ENCODE assay signal across 12 cellular contexts in genomic region chr17:72580321-72581127, GRCh38.
A peak's percentile ranks its signal among the peaks of the same experiment; 100 is the strongest.
DNase-seq lines count a peak whose midpoint lies in the region; ATAC-seq, FAIRE-seq and TF ChIP-seq lines count a peak whose summit lies in the region.
"Had no signal": no experiment of that assay in that cellular context is flagged by ENCODE, and none has a peak within 500 bp of the region (broad histone marks: within the 10 kb centered on the region; RNA-seq: fewer than 3 reads in every experiment).

No MANE protein-coding gene starts in this region.

- H3K4me3 ChIP-seq in pancreas, result no peak overlapping the region
- H3K4me3 ChIP-seq: K562 had no signal

- intact Hi-C loops in pancreas (cut with DNase I), result no loop called here

- no peaks in the 10 kb centered on the region for H3K36me3 ChIP-seq in pancreas

- H3K4me1 ChIP-seq in pancreas, result peaks cover 11 to 19% (median 11%) of the 10 kb centered on the region in 3 donors

- ATAC-seq in pancreas (peak; percentile 96 to 98 (median 98)), HG03175 (IDR thresholded peaks at IDR 0.05; ENCODE audit: unreplicated experiment) (no peak), HG03354 (IDR thresholded peaks at IDR 0.05; ENCODE audit: poor library complexity, severe bottlenecking, unreplicated experiment) (no peak)
- ATAC-seq: activated CD8-positive, alpha-beta T cell treated with anti-CD3 and anti-CD28 coated beads, Interleukin-2, amount 10 ng/mL, durations not matched to agents 7 days and 5 days; K562 had no signal

- H3K9me3 ChIP-seq in pancreas, result no peaks in the 10 kb centered on the region

- peak overlapping the region; percentile 63 for H3K27ac ChIP-seq in caudate nucleus (ENCODE audit: low read depth, low read length)
- H3K27ac ChIP-seq in pancreas, result peak overlapping the region; percentile 54 to 85 (median 75)

- TF ChIP-seq CTCF in pancreas (IDR thresholded peaks at IDR 0.05), result no peak

- WGBS in pancreas, 2 donors, result 22 to 24% methylated on average over 11 of the region's 11 CpGs

- no peaks in the 10 kb centered on the region for H3K27me3 ChIP-seq in pancreas

- no peak for FAIRE-seq in pancreas (lab: Jason Lieb, UNC)
- FAIRE-seq: K562 had no signal

- DNase-seq in DMS53 treated with DMSO at 0.1 percent for 48 hours (lab: John Stamatoyannopoulos, UW; ENCODE audit: unreplicated experiment) (peak; percentile 98), NCI-H2196 (lab: John Stamatoyannopoulos, UW; ENCODE audit: unreplicated experiment) (peak; percentile 91), caudate nucleus (lab: John Stamatoyannopoulos, UW) (peak in 45 of 61 donors; percentile 17 to 94 (median 51)), pancreas (peak in 4 of 6 donors; percentile 79 to 88 (median 84)), OCI-M1 (lab: John Stamatoyannopoulos, UW) (no peak), cerebellum (ENCODE audit: low spot score) (no peak)
- DNase-seq: activated CD8-positive, alpha-beta T cell treated with anti-CD3 and anti-CD28 coated beads, Interleukin-2, amount 10 ng/mL, durations not matched to agents 7 days and 5 days; activated naive CD4-positive, alpha-beta T cell treated with anti-CD3 and anti-CD28 coated beads, Interleukin-2, amount 50 U/mL, for 16 hours; T-helper 2 cell had no signal

Comparison
In these comparisons a context has a peak if more than half of its experiments do, and no peak if none do; other contexts are left out.
1. DNase-seq: peak in DMS53 treated with DMSO at 0.1 percent for 48 hours (single experiment), NCI-H2196 (single experiment), caudate nucleus (45 of 61) and pancreas (4 of 6); none in OCI-M1 (single experiment) and cerebellum (single experiment).
2. ATAC-seq: peak in pancreas (4 of 4); none in HG03175 (single experiment) and HG03354 (single experiment).